1 cellular context compared by ENCODE assay signal in the genomic region with DNA sequence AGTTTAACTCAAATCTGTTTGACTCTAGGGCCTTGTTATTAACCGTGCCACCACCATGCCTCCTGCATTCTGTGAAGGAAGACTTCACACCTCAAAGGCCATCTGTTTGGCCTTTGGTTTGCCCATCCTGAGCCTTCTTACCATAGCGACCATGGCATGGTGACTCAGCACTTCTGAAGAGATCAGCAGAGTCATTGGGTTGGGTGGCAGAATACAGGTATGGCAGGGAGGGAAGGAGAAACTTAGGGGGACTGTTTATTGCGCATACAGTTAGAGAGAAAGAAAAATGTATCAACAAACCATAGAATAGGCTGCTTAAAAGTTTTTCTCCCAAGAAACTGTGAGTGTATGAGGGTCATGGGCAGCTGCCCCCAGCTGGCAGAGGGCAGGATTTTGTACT.
TF ChIP-seq lines count a peak whose summit lies in the region.

No MANE protein-coding gene starts in this region.

TF ChIP-seq in IMR-90, 13 proteins besides CTCF, POLR2A, EP300 and RAD21:
- TF ChIP-seq NFE2L2 (IDR thresholded peaks at IDR 0.05; ENCODE audit: low read depth, low read length) (peak; percentile 80), MAFK (IDR thresholded peaks at IDR 0.05; ENCODE audit: low read depth, low read length) (no peak)
